ENCODE assay signal across 28 cellular contexts in the genomic region with DNA sequence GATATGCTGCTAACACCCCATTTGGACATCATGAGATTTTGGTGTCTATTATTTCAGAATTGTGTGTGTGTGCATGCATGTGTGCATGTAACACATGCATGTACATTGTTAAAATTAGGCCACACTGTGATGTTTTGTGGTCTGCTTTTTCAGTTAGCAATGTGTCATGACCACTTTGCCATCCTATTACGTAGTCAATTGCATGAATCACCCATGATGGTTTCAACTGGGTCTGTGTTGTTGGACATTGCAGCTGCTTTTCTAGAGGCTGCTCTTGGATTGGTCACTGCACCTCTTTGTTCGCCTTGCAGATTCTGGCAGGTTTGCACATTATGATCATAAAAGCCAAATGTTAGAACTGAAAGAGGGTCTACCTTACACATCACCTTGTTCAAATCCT.
DNase-seq lines count a peak whose midpoint lies in the region; ATAC-seq and TF ChIP-seq lines count a peak whose summit lies in the region.
"Had no signal": no experiment of that assay in that cellular context is flagged by ENCODE, and none has a peak within 500 bp of the region (broad histone marks: within the 10 kb centered on the region; RNA-seq: fewer than 3 reads in every experiment).

No MANE protein-coding gene starts in this region.

- H3K27me3 ChIP-seq in breast epithelium (no peaks in the 10 kb centered on the region), heart right ventricle (no peaks in the 10 kb centered on the region), thyroid gland (no peaks in the 10 kb centered on the region)
- H3K27me3 ChIP-seq: dorsolateral prefrontal cortex, SJSA1 had no signal

- H3K9me3 Mint-ChIP-seq in MCF 10A (ENCODE audit: unreplicated experiment), result no peaks in the 10 kb centered on the region
- H3K9me3 Mint-ChIP-seq: activated T-cell treated with anti-CD3 and anti-CD28 coated beads, Interleukin-2, amount 50 U/mL, for 24 hours had no signal

- ATAC-seq in heart right ventricle, result no peak
- ATAC-seq: left lobe of liver; stimulated activated naive CD8-positive, alpha-beta T cell treated with anti-CD3 and anti-CD28 coated beads, Interleukin-15, Interleukin-2, amounts not matched to agents 100 U/mL and 50 U/mL, for 24 hours had no signal

- H3K27ac Mint-ChIP-seq in MCF 10A (ENCODE audit: low read depth, unreplicated experiment), result no peak overlapping the region
- H3K27ac Mint-ChIP-seq: activated T-cell treated with anti-CD3 and anti-CD28 coated beads, Interleukin-2, amount 50 U/mL, for 24 hours; CD14-positive monocyte; memory B cell had no signal

- CTCF ChIA-PET in MCF 10A (lab: Yijun Ruan, JAX), result no interaction called here

- TF ChIP-seq CTCF in MCF 10A (IDR thresholded peaks at IDR 0.05; ENCODE audit: unreplicated experiment) (no peak), breast epithelium (IDR thresholded peaks at IDR 0.05) (no peak), epithelial cell of esophagus (IDR thresholded peaks at IDR 0.05; ENCODE audit: insufficient read depth, low read depth, low read length, missing control alignments) (no peak), heart right ventricle (IDR thresholded peaks at IDR 0.05) (no peak), thyroid gland (IDR thresholded peaks at IDR 0.05) (no peak)

- H3K4me1 ChIP-seq in breast epithelium (no peaks in the 10 kb centered on the region), heart right ventricle (peaks cover 0 to 14% (median 0%) of the 10 kb centered on the region in 9 donors), thyroid gland (no peaks in the 10 kb centered on the region)
- H3K4me1 ChIP-seq: parathyroid adenoma, SJSA1 had no signal

- DNase-seq in MCF 10A (ENCODE audit: unreplicated experiment), result peak; percentile 19
- DNase-seq in breast epithelium (ENCODE audit: low spot score in 2 of 2), result no peak
- peak; percentile 82 for DNase-seq in RPMI7951 (ENCODE audit: low read depth)
- DNase-seq in epithelial cell of esophagus (ENCODE audit: low read depth), result peak; percentile 34
- no peak for DNase-seq in dermis blood vessel endothelial cell
- no peak for DNase-seq in activated effector memory CD4-positive, alpha-beta T cell treated with Interleukin-2 at 50 U/mL for 16 hours
- DNase-seq in heart right ventricle, result no peak
- no peak for DNase-seq in thyroid gland
- DNase-seq: activated CD4-positive, alpha-beta T cell treated with anti-CD3 and anti-CD28 coated beads for 4 hours; activated CD8-positive, alpha-beta memory T cell treated with anti-CD3 and anti-CD28 coated beads for 24 hours; activated T-cell treated with anti-CD3 and anti-CD28 coated beads, Interleukin-2, amount 50 U/mL, for 24 hours; cerebellar nuclear complex; DMS79 treated with DMSO at 0.1 percent for 48 hours; dorsolateral prefrontal cortex; KBM-7; MM.1S; NCI-H2107; NCI-H774; stimulated activated CD4-positive, alpha-beta T cell treated with anti-CD3 and anti-CD28 coated beads, Interleukin-1b, Interleukin-23, amount 100 ng/mL, for 48 hours; stimulated activated naive CD8-positive, alpha-beta T cell treated with anti-CD3 and anti-CD28 coated beads, Interleukin-15, Interleukin-2, amounts not matched to agents 100 U/mL and 50 U/mL, for 24 hours; T-helper 9 cell; WERI-Rb-1 had no signal

- H3K4me1 Mint-ChIP-seq in MCF 10A (ENCODE audit: insufficient read depth, unreplicated experiment), result no peaks in the 10 kb centered on the region
- H3K4me1 Mint-ChIP-seq: neural crest cell had no signal

- TF ChIP-seq POLR2A in breast epithelium (IDR thresholded peaks at IDR 0.05) (no peak), thyroid gland (IDR thresholded peaks at IDR 0.05) (no peak)

- no peak overlapping the region for H3K4me3 Mint-ChIP-seq in MCF 10A (ENCODE audit: unreplicated experiment)
- H3K4me3 Mint-ChIP-seq: activated T-cell treated with anti-CD3 and anti-CD28 coated beads, Interleukin-2, amount 50 U/mL, for 24 hours; CD14-positive monocyte; memory B cell; neural crest cell had no signal

- H3K4me3 ChIP-seq in breast epithelium (no peak overlapping the region), epithelial cell of esophagus (ENCODE audit: low read length) (no peak overlapping the region), heart right ventricle (no peak overlapping the region), thyroid gland (replicated peaks in 1 of 3) (no peak overlapping the region)
- H3K4me3 ChIP-seq: dorsolateral prefrontal cortex, SJSA1 had no signal

- intact Hi-C loops in MCF 10A (cut with micrococcal nuclease), result no loop called here
- intact Hi-C loops in breast epithelium (cut with DNase I; ENCODE audit: low total_unique reads), result no loop called here
- intact Hi-C loops in heart right ventricle (cut with DNase I), result no loop called here
- intact Hi-C loops in thyroid gland (cut with DNase I), result no loop called here

- H3K36me3 Mint-ChIP-seq in MCF 10A (ENCODE audit: insufficient read depth, unreplicated experiment), result no peaks in the 10 kb centered on the region
- H3K36me3 Mint-ChIP-seq: CD14-positive monocyte, memory B cell had no signal

- H3K36me3 ChIP-seq in breast epithelium (no peaks in the 10 kb centered on the region), heart right ventricle (no peaks in the 10 kb centered on the region), thyroid gland (no peaks in the 10 kb centered on the region)
- H3K36me3 ChIP-seq: SJSA1, WERI-Rb-1 had no signal

- 89 to 96% methylated on average over 2 of the region's 2 CpGs for WGBS in heart right ventricle, 2 donors
- 93 to 98% methylated on average over 2 of the region's 2 CpGs for WGBS in thyroid gland, 2 donors

- H3K9me3 ChIP-seq in breast epithelium (no peaks in the 10 kb centered on the region), heart right ventricle (no peaks in the 10 kb centered on the region), thyroid gland (no peaks in the 10 kb centered on the region)
- H3K9me3 ChIP-seq: SJSA1 had no signal

- POLR2A ChIA-PET in MCF 10A (lab: Yijun Ruan, JAX), result interaction anchor here (0.6 kb wide), 2 partner anchors 155 to 1019 kb away, joined by 3 read pairs; no protein-coding TSS in a partner anchor

- no TSS peak for BruUV-seq in MCF 10A (replicated peaks; lab: Mats Ljungman, UMichigan)

- no peaks in the 10 kb centered on the region for H3K27me3 Mint-ChIP-seq in MCF 10A (ENCODE audit: insufficient read depth, unreplicated experiment)
- H3K27me3 Mint-ChIP-seq: activated T-cell treated with anti-CD3 and anti-CD28 coated beads, Interleukin-2, amount 50 U/mL, for 24 hours had no signal

- H3K27ac ChIP-seq in breast epithelium (no peak overlapping the region), heart right ventricle (no peak overlapping the region), thyroid gland (no peak overlapping the region)
- H3K27ac ChIP-seq: dorsolateral prefrontal cortex, parathyroid adenoma, SJSA1, WERI-Rb-1 had no signal

Comparison
In these comparisons a context has a peak if more than half of its experiments do, and no peak if none do; other contexts are left out.
1. DNase-seq: peak in MCF 10A (single experiment), RPMI7951 (single experiment) and epithelial cell of esophagus (single experiment); none in breast epithelium (0 of 2), dermis blood vessel endothelial cell (single experiment), activated effector memory CD4-positive, alpha-beta T cell treated with Interleukin-2 at 50 U/mL for 16 hours (single experiment), heart right ventricle (0 of 2) and thyroid gland (0 of 2).